ENCODE assay signal across 16 cellular contexts in the genomic region with DNA sequence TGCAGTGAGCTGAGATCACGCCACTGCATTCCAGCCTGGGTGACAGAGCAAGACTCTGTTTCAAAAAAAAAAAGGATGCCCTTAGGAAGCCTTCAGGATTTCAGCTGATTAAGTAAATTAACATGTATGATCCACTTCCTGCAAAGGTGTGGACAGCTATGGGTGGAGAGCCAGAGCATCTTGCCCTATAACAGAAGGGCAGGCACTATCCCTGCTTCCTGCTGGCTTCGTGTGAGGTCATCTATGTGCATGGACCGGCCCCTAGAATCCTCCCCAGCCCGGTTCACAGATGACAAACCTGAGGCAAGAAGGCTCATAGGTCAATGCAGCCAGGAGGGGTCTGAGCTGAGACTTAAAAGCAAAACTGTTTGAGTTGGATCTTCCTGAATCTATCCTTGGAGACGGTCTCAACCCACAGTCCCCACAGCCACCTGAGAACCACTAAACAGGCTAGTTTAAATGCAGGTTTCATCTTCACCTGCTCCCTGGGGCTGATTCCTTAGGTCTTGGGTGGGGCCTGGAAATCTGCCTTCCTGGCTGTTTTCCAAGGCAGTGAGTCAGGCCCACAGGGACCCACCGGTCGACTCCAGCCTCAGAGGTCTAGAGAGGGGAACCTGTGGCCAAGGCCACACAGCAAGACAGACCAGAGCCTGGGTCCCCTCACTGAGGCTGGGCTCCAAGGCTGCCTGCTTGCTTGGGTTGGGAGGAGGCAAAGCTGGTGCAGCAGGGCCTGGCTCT. TPM values are rescaled to one million over a fixed set of nuclear protein-coding genes. Genes with fewer than 3 reads are reported as not detected.
DNase-seq lines count a peak whose midpoint lies in the region; ATAC-seq, FAIRE-seq and TF ChIP-seq lines count a peak whose summit lies in the region.
"Had no signal": no experiment of that assay in that cellular context is flagged by ENCODE, and none has a peak within 500 bp of the region (broad histone marks: within the 10 kb centered on the region; RNA-seq: fewer than 3 reads in every experiment).

No MANE protein-coding gene starts in this region.

- H3K79me2 ChIP-seq in DOHH2 (ENCODE audit: control insufficient read depth, low read length) (no peaks in the 10 kb centered on the region), OCI-LY3 (ENCODE audit: low read length) (no peaks in the 10 kb centered on the region), keratinocyte (ENCODE audit: control insufficient read depth, insufficient read depth, low read length) (no peaks in the 10 kb centered on the region)

- H3F3A ChIP-seq in DOHH2 (ENCODE audit: control insufficient read depth, insufficient read depth): peaks cover 13% of the 10 kb centered on the region

- peak overlapping the region; percentile 49 for H3K27ac ChIP-seq in DOHH2 (ENCODE audit: low read depth, low read length)
- H3K27ac ChIP-seq in OCI-LY3 (ENCODE audit: low read length): peak overlapping the region; percentile 23
- H3K27ac ChIP-seq in keratinocyte (ENCODE audit: control insufficient read depth, insufficient read depth, low read length): no peak overlapping the region
- no peak overlapping the region for H3K27ac ChIP-seq in right atrium auricular region
- H3K27ac ChIP-seq: SK-N-MC, upper lobe of left lung had no signal

- H3K4me1 ChIP-seq in DOHH2 (ENCODE audit: control insufficient read depth, low read length): peaks cover 84% of the 10 kb centered on the region
- H3K4me1 ChIP-seq in OCI-LY3 (ENCODE audit: low read length): peaks cover 77% of the 10 kb centered on the region
- peaks cover 18% of the 10 kb centered on the region for H3K4me1 ChIP-seq in keratinocyte (ENCODE audit: control insufficient read depth, extremely low read depth, insufficient read depth, low read length)
- no peaks in the 10 kb centered on the region for H3K4me1 ChIP-seq in right atrium auricular region

- DNase-seq in keratinocyte (ENCODE audit: low read depth, low spot score) (peak; percentile 76), 8988T (no peak), hepatic stellate cell (ENCODE audit: low spot score) (no peak), right atrium auricular region (ENCODE audit: low spot score) (no peak), RCC 7860 (ENCODE audit: low spot score) (no peak)
- DNase-seq: activated CD4-positive, alpha-beta memory T cell treated with anti-CD3 and anti-CD28 coated beads, Interleukin-2, amount 10 ng/mL, durations not matched to agents 7 days and 5 days; amniotic stem cell; DMS153; upper lobe of left lung had no signal

- H3K9me2 ChIP-seq in DOHH2 (replicated peaks; ENCODE audit: control insufficient read depth, low read length): no peaks in the 10 kb centered on the region

- H3K9ac ChIP-seq in OCI-LY3 (ENCODE audit: low read length) (no peak overlapping the region; the same call in 1 of the 2 replicates), keratinocyte (ENCODE audit: control insufficient read depth, extremely low read depth, insufficient read depth, low read length) (no peak overlapping the region)

- H3K27me3 ChIP-seq in DOHH2 (ENCODE audit: control insufficient read depth, low read length): no peaks in the 10 kb centered on the region
- H3K27me3 ChIP-seq in OCI-LY3 (ENCODE audit: low read depth, low read length): no peaks in the 10 kb centered on the region
- H3K27me3 ChIP-seq in keratinocyte (ENCODE audit: control insufficient read depth, extremely low read depth, insufficient read depth, low read length): no peaks in the 10 kb centered on the region
- H3K27me3 ChIP-seq in right atrium auricular region: no peaks in the 10 kb centered on the region
- H3K27me3 ChIP-seq: upper lobe of left lung had no signal

- peaks cover 2% of the 10 kb centered on the region; the same call in 1 of the 2 replicates for H3K36me3 ChIP-seq in DOHH2 (ENCODE audit: control insufficient read depth, low read length)
- H3K36me3 ChIP-seq in OCI-LY3 (replicated peaks; ENCODE audit: low read depth, low read length): peaks cover 10% of the 10 kb centered on the region
- no peaks in the 10 kb centered on the region for H3K36me3 ChIP-seq in keratinocyte (ENCODE audit: control insufficient read depth in 2 of 2, extremely low read depth in 1 of 2, insufficient read depth in 2 of 2, low read length in 2 of 2)
- H3K36me3 ChIP-seq in right atrium auricular region: no peaks in the 10 kb centered on the region
- H3K36me3 ChIP-seq: upper lobe of left lung had no signal

- no peaks in the 10 kb centered on the region for H3K9me3 ChIP-seq in DOHH2 (ENCODE audit: control insufficient read depth, insufficient read depth, low read length)
- H3K9me3 ChIP-seq in OCI-LY3 (ENCODE audit: insufficient read depth, low read length): no peaks in the 10 kb centered on the region
- H3K9me3 ChIP-seq in keratinocyte (ENCODE audit: control insufficient read depth, low read depth, low read length): no peaks in the 10 kb centered on the region
- H3K9me3 ChIP-seq in right atrium auricular region: no peaks in the 10 kb centered on the region
- H3K9me3 ChIP-seq: upper lobe of left lung had no signal

- peak; percentile 13 for ATAC-seq in HG02759 (IDR thresholded peaks at IDR 0.05; ENCODE audit: unreplicated experiment)

- H3K4me2 ChIP-seq in DOHH2 (ENCODE audit: low read length): peak overlapping the region; percentile 58
- peak overlapping the region; percentile 28 for H3K4me2 ChIP-seq in OCI-LY3 (ENCODE audit: low read length)
- H3K4me2 ChIP-seq in keratinocyte (ENCODE audit: control insufficient read depth, extremely low read depth, insufficient read depth, low read depth, low read length): no peak overlapping the region

- FAIRE-seq in keratinocyte (lab: Jason Lieb, UNC) (no peak), RCC 7860 (lab: Jason Lieb, UNC) (no peak)
- FAIRE-seq: islet of Langerhans had no signal

- dilution Hi-C loops in keratinocyte (cut with MboI; ENCODE audit: extremely low pct_ligation_motif_present, low sequenced_read_pairs): no loop called here

- peak overlapping the region; percentile 21; the same call in 1 of the 2 replicates for H3K4me3 ChIP-seq in DOHH2 (ENCODE audit: low read length)
- H3K4me3 ChIP-seq in OCI-LY3 (ENCODE audit: low read length): no peak overlapping the region
- H3K4me3 ChIP-seq in keratinocyte (ENCODE audit: control insufficient read depth in 2 of 3, extremely low read depth in 1 of 3, insufficient read depth in 2 of 3, low read depth in 1 of 3, low read length in 3 of 3): no peak overlapping the region
- no peak overlapping the region for H3K4me3 ChIP-seq in right atrium auricular region
- H3K4me3 ChIP-seq: SK-N-MC, upper lobe of left lung had no signal

- H2AFZ ChIP-seq in OCI-LY3 (ENCODE audit: low read depth, low read length) (no peak overlapping the region), keratinocyte (ENCODE audit: control insufficient read depth, low read length) (no peak overlapping the region)

- H3K9me1 ChIP-seq in keratinocyte (ENCODE audit: control insufficient read depth, extremely low read depth, insufficient read depth, low read length): no peaks in the 10 kb centered on the region

- TF ChIP-seq CTCF in DOHH2 (IDR thresholded peaks at IDR 0.05; ENCODE audit: low read depth, low read length, poor library complexity, severe bottlenecking) (no peak), OCI-LY3 (IDR thresholded peaks at IDR 0.05; ENCODE audit: low read depth, low read length) (no peak), keratinocyte (optimal IDR thresholded peaks at IDR 0.05 in 1 of 3, IDR thresholded peaks at IDR 0.05 in 1 of 3, conservative IDR thresholded peaks at IDR 0.05 in 1 of 3; ENCODE audit: extremely low read depth in 1 of 3, insufficient read depth in 2 of 3, low read length in 3 of 3) (no peak), right atrium auricular region (IDR thresholded peaks at IDR 0.05) (no peak)

- no peaks in the 10 kb centered on the region for H4K20me1 ChIP-seq in DOHH2 (ENCODE audit: control insufficient read depth, insufficient read depth, low read depth, low read length)
- H4K20me1 ChIP-seq in OCI-LY3 (ENCODE audit: insufficient read depth, low read length): no peaks in the 10 kb centered on the region
- no peaks in the 10 kb centered on the region for H4K20me1 ChIP-seq in keratinocyte (ENCODE audit: control insufficient read depth, extremely low read depth, insufficient read depth, low read length)

RNA-seq across cellular contexts. Expression of gene MPEG1, which starts 55.2 kb away (rescaled TPM):
- polyA plus RNA-seq in keratinocyte: not detected in 3 replicates
- polyA plus RNA-seq in keratinocyte (2011; ENCODE audit: low read depth): not detected
- not detected in 2 replicates for polyA plus RNA-seq in keratinocyte (2011; cell fraction: cytosol; rRNA removed)
- polyA plus RNA-seq in keratinocyte (2011; cell fraction: nucleus; rRNA removed): not detected in 2 replicates
- not detected in 2 replicates for polyA plus RNA-seq in keratinocyte (2012; ENCODE audit: low replicate concordance)
- polyA minus RNA-seq in keratinocyte: not detected in 3 replicates
- polyA minus RNA-seq in keratinocyte (2011; cell fraction: cytosol; rRNA and poly(A)+ RNA removed): not detected
- polyA minus RNA-seq in keratinocyte (2011; cell fraction: nucleus; rRNA and poly(A)+ RNA removed): not detected in 2 replicates
- total RNA-seq in right atrium auricular region: 10 to 100 TPM in 1 of 2 donors, 1 to 10 TPM in 1; 5.2 to 10.0 TPM
- total RNA-seq: activated CD4-positive, alpha-beta memory T cell treated with anti-CD3 and anti-CD28 coated beads, Interleukin-2, amount 10 ng/mL, durations not matched to agents 7 days and 5 days; epithelial cell of proximal tubule; mesothelial cell of epicardium had no signal

Comparison
In these comparisons a context has a peak if more than half of its experiments do, and no peak if none do; other contexts are left out.
1. H3K27ac ChIP-seq: peak in DOHH2 (single experiment) and OCI-LY3 (single experiment); none in keratinocyte (single experiment) and right atrium auricular region (0 of 2).